ENCODE assay signal across 14 cellular contexts in genomic region chr19:407501-408440, GRCh38. TPM values are rescaled to one million over a fixed set of nuclear protein-coding genes. Genes with fewer than 3 reads are reported as not detected.
DNase-seq lines count a peak whose midpoint lies in the region; ATAC-seq, FAIRE-seq and TF ChIP-seq lines count a peak whose summit lies in the region.
"Had no signal": no experiment of that assay in that cellular context is flagged by ENCODE, and none has a peak within 500 bp of the region (broad histone marks: within the 10 kb centered on the region; RNA-seq: fewer than 3 reads in every experiment).

No MANE protein-coding gene starts in this region.

- 0 out of 7 replicates have a peak, but pooled peaks cover 0 to 2% (median 0%) of the 10 kb centered on the region in 3 experiments for H3K36me3 Mint-ChIP-seq in H9 (ENCODE audit: insufficient read depth in 1 of 3, low read depth in 3 of 3)
- H3K36me3 Mint-ChIP-seq in CD8-positive, alpha-beta T cell = no peaks in the 10 kb centered on the region
- H3K36me3 Mint-ChIP-seq: CD8-positive, alpha-beta memory T cell had no signal

- TF ChIP-seq CTCF in H9 (conservative IDR thresholded peaks at IDR 0.05) = no peak
- TF ChIP-seq CTCF in K562 (IDR thresholded peaks at IDR 0.05 in 2 of 3, conservative IDR thresholded peaks at IDR 0.05 in 1 of 3; ENCODE audit: insufficient read depth in 2 of 3, low read depth in 1 of 3, low read length in 3 of 3) = no peak
- TF ChIP-seq CTCF in gastrocnemius medialis (IDR thresholded peaks at IDR 0.05 in 4 of 5, conservative IDR thresholded peaks at IDR 0.05 in 1 of 5) = no peak
- TF ChIP-seq CTCF in CD8-positive, alpha-beta T cell (IDR thresholded peaks at IDR 0.05) = no peak

- no peak overlapping the region for H2BK12ac ChIP-seq in H9 (ENCODE audit: insufficient read length, low read depth, low read length)

- H3K9ac ChIP-seq in H9 (ENCODE audit: extremely low read depth, insufficient read length, low read length) (no peak overlapping the region), K562 (ENCODE audit: insufficient read depth in 1 of 2, low read depth in 2 of 2, low read length in 2 of 2) (no peak overlapping the region; a peak in 1 of 4 replicates)

- intact Hi-C loops in K562 (cut with micrococcal nuclease) (no loop called here), gastrocnemius medialis (cut with DNase I; ENCODE audit: low total_unique reads) (no loop called here)
- intact Hi-C loops in CD8-positive, alpha-beta T cell (cut with DNase I, micrococcal nuclease) = no loop called here

- no peak overlapping the region for H2AK5ac ChIP-seq in H9 (ENCODE audit: insufficient read length, low read length)

- peaks cover 9 to 28% of the 10 kb centered on the region in 2 experiments for H3K4me1 Mint-ChIP-seq in H9
- peaks cover 8% of the 10 kb centered on the region for H3K4me1 Mint-ChIP-seq in CD8-positive, alpha-beta T cell (ENCODE audit: low read depth)

- H4K8ac ChIP-seq in H9 (replicated peaks; ENCODE audit: insufficient read length, low read depth, low read length) = no peak overlapping the region

- H2AFZ ChIP-seq in H9 (ENCODE audit: low read length) (no peak overlapping the region), K562 (ENCODE audit: low read depth, low read length) (no peak overlapping the region)
- H2AFZ ChIP-seq: PC-9 had no signal

- H2BK20ac ChIP-seq in H9 (ENCODE audit: low read depth, low read length, poor library complexity, severe bottlenecking) = no peak overlapping the region

- no peaks in the 10 kb centered on the region for H3K79me1 ChIP-seq in H9 (ENCODE audit: insufficient read depth, low read depth, low read length, poor library complexity, severe bottlenecking)

- no peak for ATAC-seq in K562
- no peak for ATAC-seq in left lobe of liver
- no peak for ATAC-seq in gastrocnemius medialis
- no peak for ATAC-seq in CD8-positive, alpha-beta T cell
- ATAC-seq: body of pancreas had no signal

- no peak overlapping the region for H2BK15ac ChIP-seq in H9 (ENCODE audit: low read depth, low read length)

- no peak overlapping the region for H3K14ac ChIP-seq in H9 (ENCODE audit: insufficient read depth, low read length)

- DNase-seq in H9 = peak; percentile 36
- no peak for DNase-seq in K562 (ENCODE audit: extremely low read depth in 1 of 4, low spot score in 3 of 4)
- peak; percentile 45 for DNase-seq in left lobe of liver (ENCODE audit: low spot score)
- no peak for DNase-seq in gastrocnemius medialis
- no peak for DNase-seq in NCI-H2227 (lab: John Stamatoyannopoulos, UW; ENCODE audit: unreplicated experiment)
- no peak for DNase-seq in SK-N-DZ (ENCODE audit: low spot score)
- DNase-seq in CD8-positive, alpha-beta T cell = no peak
- DNase-seq: activated CD4-positive, alpha-beta T cell treated with anti-CD3 and anti-CD28 coated beads for 48 hours; IMR-90; PC-9 had no signal

- H3K18ac ChIP-seq in H9 (ENCODE audit: insufficient read length, low read depth, low read length) = no peak overlapping the region

- no peak for TF ChIP-seq RAD21 in K562 (CRISPR knock-in tag; conservative IDR thresholded peaks at IDR 0.05 in 1 of 2, IDR thresholded peaks at IDR 0.05 in 1 of 2)

- WGBS in H9 (ENCODE audit: extremely low coverage, insufficient read length, low lambda C conversion rate) = no CpG with 5 or more reads among the region's 71 CpGs
- WGBS in K562 (ENCODE audit: insufficient coverage, low coverage, missing lambda C conversion rate) = 20% methylated on average over 37 of the region's 71 CpGs

- H3K9me3 ChIP-seq in H9 (ENCODE audit: control insufficient read depth, low read depth, low read length) (no peaks in the 10 kb centered on the region), K562 (replicated peaks; ENCODE audit: control insufficient read depth, insufficient read depth, low read depth, low read length) (no peaks in the 10 kb centered on the region), gastrocnemius medialis (no peaks in the 10 kb centered on the region)
- H3K9me3 ChIP-seq in CD8-positive, alpha-beta T cell (ENCODE audit: low read length) = no peaks in the 10 kb centered on the region
- H3K9me3 ChIP-seq: body of pancreas had no signal

- H3K23ac ChIP-seq in H9 (ENCODE audit: insufficient read length, low read depth, low read length) = no peak overlapping the region

- in situ Hi-C loops in K562 (cut with MboI) (no loop called here), gastrocnemius medialis (cut with MboI; ENCODE audit: low sequenced_read_pairs in 4 of 4) (no loop called here)

- H3T11ph ChIP-seq in H9 (ENCODE audit: low read length) = no peak overlapping the region

- no peak overlapping the region for H3K56ac ChIP-seq in H9 (ENCODE audit: insufficient read length, low read depth, low read length)

- H3K4me2 ChIP-seq in H9 (ENCODE audit: insufficient read depth, insufficient read length, low read length) (no peak overlapping the region), K562 (ENCODE audit: insufficient read depth, low read length) (no peak overlapping the region)

- H3K4me1 ChIP-seq in H9 (ENCODE audit: insufficient read depth, low read length) (no peaks in the 10 kb centered on the region; the same call in 1 of the 2 replicates), K562 (replicated peaks in 1 of 2; ENCODE audit: control insufficient read depth in 2 of 2, insufficient read depth in 2 of 2, low read length in 2 of 2) (peaks cover 3 to 72% of the 10 kb centered on the region in 2 experiments; a peak in 2 of 5 replicates), gastrocnemius medialis (peaks cover 5% of the 10 kb centered on the region in 2 donors)
- H3K4me1 ChIP-seq in CD8-positive, alpha-beta T cell (ENCODE audit: insufficient read depth, low read length) = peaks cover 15% of the 10 kb centered on the region

- POLR2A ChIA-PET in K562 (lab: Yijun Ruan, JAX) = interaction anchor here (1.0 kb wide), 1 partner anchor 41 kb away, joined by 3 read pairs; no protein-coding TSS in a partner anchor
- POLR2A ChIA-PET in CD8-positive, alpha-beta T cell (lab: Charles Lee) = no interaction called here

- H3K27ac ChIP-seq in H9 (ENCODE audit: insufficient read length, low read depth, low read length) (no peak overlapping the region), K562 (ENCODE audit: extremely low read depth, low read depth, low read length) (no peak overlapping the region), gastrocnemius medialis (no peak overlapping the region)
- H3K27ac ChIP-seq in CD8-positive, alpha-beta T cell (ENCODE audit: low read depth, low read length) = no peak overlapping the region
- H3K27ac ChIP-seq: body of pancreas, PC-9 had no signal

- H3K27ac Mint-ChIP-seq in H9 = no peak overlapping the region
- no peak overlapping the region for H3K27ac Mint-ChIP-seq in CD8-positive, alpha-beta T cell
- H3K27ac Mint-ChIP-seq: CD8-positive, alpha-beta memory T cell; T-helper 1 cell treated with Interleukin-12 subunit alpha and Interleukin-12 subunit beta and Interleukin-4 antibody, amounts not matched to agents 30 μg/mL and 1 μg/mL, for 36 hours had no signal

- H3K9me1 ChIP-seq in K562 (ENCODE audit: control insufficient read depth, insufficient read depth, low read length) = no peaks in the 10 kb centered on the region

- no peaks in the 10 kb centered on the region; the same call in 1 of the 2 replicates for H3K27me3 ChIP-seq in H9 (ENCODE audit: insufficient read depth, low read length)
- peaks cover 31 to 71% of the 10 kb centered on the region in 2 experiments; a peak in 4 of 5 replicates for H3K27me3 ChIP-seq in K562 (ENCODE audit: control insufficient read depth in 2 of 2, insufficient read depth in 2 of 2, low read length in 2 of 2)
- peaks cover 40 to 69% (median 57%) of the 10 kb centered on the region in 3 donors for H3K27me3 ChIP-seq in gastrocnemius medialis
- peaks cover 10% of the 10 kb centered on the region for H3K27me3 ChIP-seq in CD8-positive, alpha-beta T cell (ENCODE audit: insufficient read depth, low read length)

- no peak overlapping the region for H3K4ac ChIP-seq in H9 (ENCODE audit: low read depth, low read length)

- CTCF ChIA-PET in K562 (lab: Yijun Ruan, JAX; ENCODE audit: low intra/inter-chr PET ratio) = no interaction called here
- CTCF ChIA-PET in CD8-positive, alpha-beta T cell (lab: Charles Lee) = no interaction called here

- peaks cover 5% of the 10 kb centered on the region for H3K23me2 ChIP-seq in H9 (ENCODE audit: insufficient read length, low read depth, low read length, poor library complexity, severe bottlenecking)

- H4K5ac ChIP-seq in H9 (ENCODE audit: insufficient read length, low read depth, low read length) = no peak overlapping the region

- H3K9me3 Mint-ChIP-seq in H9 = no peaks in the 10 kb centered on the region; a peak in 1 of 5 replicates
- H3K9me3 Mint-ChIP-seq in CD8-positive, alpha-beta T cell = no peaks in the 10 kb centered on the region
- H3K9me3 Mint-ChIP-seq: T-helper 1 cell treated with Interleukin-12 subunit alpha and Interleukin-12 subunit beta and Interleukin-4 antibody, amounts not matched to agents 30 μg/mL and 1 μg/mL, for 36 hours had no signal

- H3K79me2 ChIP-seq in H9 (ENCODE audit: insufficient read depth, low read length) (no peaks in the 10 kb centered on the region), K562 (ENCODE audit: control insufficient read depth, insufficient read depth, low read length) (no peaks in the 10 kb centered on the region)

- no peak overlapping the region for H2BK120ac ChIP-seq in H9 (ENCODE audit: low read depth, low read length, poor library complexity, severe bottlenecking)

- peaks cover 20% of the 10 kb centered on the region for H3K27me3 Mint-ChIP-seq in H9 (ENCODE audit: low read depth)
- H3K27me3 Mint-ChIP-seq in CD8-positive, alpha-beta T cell (ENCODE audit: low read depth) = peaks cover 24% of the 10 kb centered on the region

- H2BK5ac ChIP-seq in H9 (ENCODE audit: insufficient read length, low read length) = no peak overlapping the region

- TF ChIP-seq POLR2A in K562 (conservative IDR thresholded peaks at IDR 0.05) = no peak
- no peak for TF ChIP-seq POLR2A in gastrocnemius medialis (IDR thresholded peaks at IDR 0.05)

- no TSS peak for BruUV-seq in K562 (replicated peaks; lab: Mats Ljungman, UMichigan)

- FAIRE-seq in K562 (lab: Jason Lieb, UNC) = no peak

- H4K20me1 ChIP-seq in H9 (ENCODE audit: control insufficient read depth, insufficient read depth, insufficient read length) (peaks cover 2% of the 10 kb centered on the region), K562 (replicated peaks; ENCODE audit: control insufficient read depth, insufficient read depth, low read length) (0 out of 2 replicates have a peak, but pooled peaks cover 14% of the 10 kb centered on the region)

- H3K36me3 ChIP-seq in K562 (ENCODE audit: control insufficient read depth, insufficient read depth, low read length) (no peaks in the 10 kb centered on the region), gastrocnemius medialis (no peaks in the 10 kb centered on the region)
- H3K36me3 ChIP-seq in CD8-positive, alpha-beta T cell (ENCODE audit: insufficient read depth, low read length) = no peaks in the 10 kb centered on the region

- H3K4me3 Mint-ChIP-seq in H9 = peak overlapping the region; percentile 62 to 67; a peak in 3 of 5 replicates
- H3K4me3 Mint-ChIP-seq in CD8-positive, alpha-beta T cell = no peak overlapping the region
- H3K4me3 Mint-ChIP-seq: T-helper 1 cell treated with Interleukin-12 subunit alpha and Interleukin-12 subunit beta and Interleukin-4 antibody, amounts not matched to agents 30 μg/mL and 1 μg/mL, for 36 hours had no signal

- no peak overlapping the region for H3K4me3 ChIP-seq in K562
- H3K4me3 ChIP-seq in gastrocnemius medialis = peak overlapping the region in 3 of 4 donors; percentile 49 to 54 (median 52)
- no peak overlapping the region for H3K4me3 ChIP-seq in CD8-positive, alpha-beta T cell (ENCODE audit: low read depth, low read length)
- H3K4me3 ChIP-seq: body of pancreas, lung had no signal

- H4K91ac ChIP-seq in H9 (ENCODE audit: insufficient read length, low read depth, low read length) = no peak overlapping the region

- no peak for TF ChIP-seq EP300 in K562 (IDR thresholded peaks at IDR 0.05; ENCODE audit: low read length)

RNA-seq across cellular contexts. Expression of gene C2CD4C, which starts 1.2 kb away (rescaled TPM):
- total RNA-seq in H9 (2021) (14.6 and 15.4 TPM in 2 replicates), K562 (2014; rRNA removed) (not detected in 2 replicates), K562 (2014; rRNA removed; fragmentation: Illumina TruSeq; extraction: Trizol) (not detected in 2 replicates), K562 (2015; rRNA removed; fragmentation: Illumina TruSeq; extraction: Trizol) (not detected in 2 replicates), K562 (2021) (not detected in 2 replicates), left lobe of liver (0.33 TPM), gastrocnemius medialis (under 1 TPM; 0.15 to 0.78 (median 0.38) TPM)
- 0.25 and 0.49 TPM in 2 replicates for total RNA-seq in K562 (2011; cell fraction: chromatin; rRNA removed; ENCODE audit: low replicate concordance)
- total RNA-seq in K562 (2011; cell fraction: nucleolus; rRNA removed) = 0.13 and 0.67 TPM in 2 replicates
- 0.15 TPM in 2 replicates for total RNA-seq in K562 (2011; cell fraction: nucleoplasm; rRNA removed)
- polyA plus RNA-seq in K562 (2011; rRNA removed) (0.01 and 0.07 TPM in 2 replicates), K562 (2014; fragmentation: Illumina TruSeq; extraction: Trizol) (not detected in 2 replicates), K562 (2014; fragmentation: Nextera tagmentation; extraction: Ambion mirVana) (not detected), K562 (2014; rRNA removed) (0.07 and 0.16 TPM in 2 replicates)
- 0.04 and 0.10 TPM in 2 replicates for polyA plus RNA-seq in K562 (2011; cell fraction: cytosol; rRNA removed)
- polyA plus RNA-seq in K562 (2011; cell fraction: nucleus; rRNA removed) = 0.44 and 0.68 TPM in 2 replicates
- polyA plus RNA-seq in K562 (2012) = not detected in 2 replicates
- polyA minus RNA-seq in K562 (2011; rRNA and poly(A)+ RNA removed) = not detected in 2 replicates
- not detected in 2 replicates for polyA minus RNA-seq in K562 (2011; cell fraction: cytosol; rRNA and poly(A)+ RNA removed)
- polyA minus RNA-seq in K562 (2011; cell fraction: nucleus; rRNA and poly(A)+ RNA removed) = 0.13 TPM in 1 of 2 replicates, not detected in the other
- 8.0 and 11.7 TPM in 2 replicates for polyA plus RNA-seq in SK-N-DZ (2014; cell fraction: cytosol; rRNA removed)
- polyA plus RNA-seq in SK-N-DZ (2014; cell fraction: nucleus; rRNA removed) = 26.7 and 31.2 TPM in 2 replicates
- total RNA-seq in CD8-positive, alpha-beta T cell = not detected
- total RNA-seq: CD8-positive, alpha-beta memory T cell had no signal
- polyA plus RNA-seq: CD8-positive, alpha-beta memory T cell had no signal

RNA-seq across cellular contexts. Expression of gene SHC2, which starts 53.1 kb away (rescaled TPM):
- 16.6 and 18.0 TPM in 2 replicates for total RNA-seq in H9 (2021)
- 0.86 and 2.4 TPM in 2 replicates for total RNA-seq in K562 (2011; cell fraction: chromatin; rRNA removed; ENCODE audit: low replicate concordance)
- total RNA-seq in K562 (2011; cell fraction: nucleolus; rRNA removed) = 1.1 and 1.3 TPM in 2 replicates
- 0.88 and 1.6 TPM in 2 replicates for total RNA-seq in K562 (2011; cell fraction: nucleoplasm; rRNA removed)
- 0.14 TPM in 1 of 2 replicates, not detected in the other for total RNA-seq in K562 (2014; rRNA removed)
- total RNA-seq in K562 (2014; rRNA removed; fragmentation: Illumina TruSeq; extraction: Trizol) = not detected in 2 replicates
- not detected in 2 replicates for total RNA-seq in K562 (2015; rRNA removed; fragmentation: Illumina TruSeq; extraction: Trizol)
- 0.16 and 0.20 TPM in 2 replicates for total RNA-seq in K562 (2021)
- 0.36 and 1.3 TPM in 2 replicates for polyA plus RNA-seq in K562 (2011; rRNA removed)
- 0.49 and 0.64 TPM in 2 replicates for polyA plus RNA-seq in K562 (2011; cell fraction: cytosol; rRNA removed)
- polyA plus RNA-seq in K562 (2011; cell fraction: nucleus; rRNA removed) = 7.4 and 7.9 TPM in 2 replicates
- 0.16 and 2.0 TPM in 2 replicates for polyA plus RNA-seq in K562 (2012)
- polyA plus RNA-seq in K562 (2014; fragmentation: Illumina TruSeq; extraction: Trizol) = not detected in 2 replicates
- polyA plus RNA-seq in K562 (2014; fragmentation: Nextera tagmentation; extraction: Ambion mirVana) = not detected
- polyA plus RNA-seq in K562 (2014; rRNA removed) = 0.15 TPM in 1 of 2 replicates, not detected in the other
- polyA minus RNA-seq in K562 (2011; rRNA and poly(A)+ RNA removed) = 0.36 and 0.53 TPM in 2 replicates
- 0.55 and 0.76 TPM in 2 replicates for polyA minus RNA-seq in K562 (2011; cell fraction: cytosol; rRNA and poly(A)+ RNA removed)
- 0.89 and 0.94 TPM in 2 replicates for polyA minus RNA-seq in K562 (2011; cell fraction: nucleus; rRNA and poly(A)+ RNA removed)
- total RNA-seq in left lobe of liver = 57.8 TPM
- 1 to 10 TPM; 2.1 to 6.2 (median 4.5) TPM for total RNA-seq in gastrocnemius medialis
- polyA plus RNA-seq in SK-N-DZ (2014; cell fraction: cytosol; rRNA removed) = 18.4 and 19.9 TPM in 2 replicates
- 143 and 144 TPM in 2 replicates for polyA plus RNA-seq in SK-N-DZ (2014; cell fraction: nucleus; rRNA removed)
- 1 to 10 TPM; 6.1 to 6.6 TPM for total RNA-seq in CD8-positive, alpha-beta T cell
- total RNA-seq: IMR-90 had no signal
- polyA plus RNA-seq: CD8-positive, alpha-beta memory T cell had no signal

Comparison
In these comparisons a context has a peak if more than half of its experiments do, and no peak if none do; other contexts are left out.
1. DNase-seq: peak in H9 (single experiment) and left lobe of liver (single experiment); none in K562 (0 of 4), gastrocnemius medialis (0 of 2), NCI-H2227 (single experiment), SK-N-DZ (single experiment) and CD8-positive, alpha-beta T cell (0 of 7).
2. H3K4me3 ChIP-seq: peak in gastrocnemius medialis (3 of 4); none in K562 (single experiment) and CD8-positive, alpha-beta T cell (single experiment).